Comparison of ENCODE assay signal across 10 cellular contexts in the genomic region with DNA sequence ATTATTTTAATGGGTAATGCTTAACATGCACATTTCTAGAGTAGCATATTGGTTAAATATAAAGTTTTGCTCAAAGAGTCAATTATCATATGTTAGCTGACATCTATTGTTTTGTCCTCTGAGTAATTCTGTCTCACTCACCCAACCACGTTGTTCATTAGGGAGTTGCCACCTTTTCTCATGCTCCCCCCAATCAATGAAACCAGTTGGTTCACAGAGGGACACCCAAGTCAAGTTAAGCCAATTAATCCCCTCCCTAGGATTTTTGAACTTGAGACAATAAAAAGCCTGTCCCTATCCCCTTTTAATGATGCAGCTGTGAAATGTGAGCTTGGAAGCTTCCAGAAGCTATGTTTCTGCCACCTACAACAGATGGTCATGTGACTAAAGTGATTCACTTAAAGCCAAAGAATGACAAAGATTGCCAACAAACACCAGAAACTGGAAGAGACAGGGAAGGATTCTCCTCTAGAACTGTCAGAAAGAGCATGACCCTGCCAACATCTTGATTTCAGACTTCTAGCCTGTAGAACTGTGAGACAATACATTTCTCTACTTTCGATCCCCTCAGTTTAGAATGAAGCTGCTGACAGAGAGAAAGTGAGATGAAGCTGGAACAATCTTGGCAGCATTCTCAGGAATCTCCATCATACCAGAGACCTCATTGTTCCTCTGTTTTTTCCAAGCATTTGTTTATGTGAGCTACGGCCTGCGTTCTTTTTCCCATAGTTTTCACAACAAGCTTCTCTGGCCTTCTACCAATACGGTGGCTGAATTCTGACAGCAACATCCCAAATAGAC. TPM values are rescaled to one million over a fixed set of nuclear protein-coding genes. Genes with fewer than 3 reads are reported as not detected.
DNase-seq lines count a peak whose midpoint lies in the region; ATAC-seq, FAIRE-seq and TF ChIP-seq lines count a peak whose summit lies in the region.
"Had no signal": no experiment of that assay in that cellular context is flagged by ENCODE, and none has a peak within 500 bp of the region (broad histone marks: within the 10 kb centered on the region; RNA-seq: fewer than 3 reads in every experiment).

No MANE protein-coding gene starts in this region.

- no peak overlapping the region for H3K9ac ChIP-seq in endothelial cell of umbilical vein (replicated peaks; ENCODE audit: extremely low read depth, insufficient read depth, low read length)

- no peaks in the 10 kb centered on the region for H4K20me1 ChIP-seq in endothelial cell of umbilical vein (replicated peaks; ENCODE audit: control insufficient read depth, extremely low read depth, insufficient read depth, low read length)

- H3K79me2 ChIP-seq in endothelial cell of umbilical vein (ENCODE audit: control insufficient read depth, insufficient read depth, low read length), result no peaks in the 10 kb centered on the region

- no TSS peak for BruUV-seq in endothelial cell of umbilical vein (replicated peaks; lab: Mats Ljungman, UMichigan)

- no peak overlapping the region for H2AFZ ChIP-seq in endothelial cell of umbilical vein (ENCODE audit: low read depth, low read length)

- no peak for TF ChIP-seq EP300 in upper lobe of left lung (IDR thresholded peaks at IDR 0.05)

- H3K27ac Mint-ChIP-seq in naive thymus-derived CD8-positive, alpha-beta T cell, result no peak overlapping the region
- H3K27ac Mint-ChIP-seq: activated T-helper 2 cell treated with anti-CD3 and anti-CD28 coated beads, Interferon-gamma antibody, Interleukin-2, Interleukin-4, amounts not matched to agents 10 μg/mL and 5 μg/mL and 100 μg/mL, durations not matched to agents 14 hours and 24 hours and 36 hours had no signal

- H3K27me3 ChIP-seq in endothelial cell of umbilical vein (ENCODE audit: control insufficient read depth in 2 of 2, insufficient read depth in 2 of 2, low read length in 2 of 2), result no peaks in the 10 kb centered on the region
- no peaks in the 10 kb centered on the region for H3K27me3 ChIP-seq in upper lobe of left lung

- H3K27me3 Mint-ChIP-seq in naive thymus-derived CD8-positive, alpha-beta T cell, result peaks cover 4 to 27% (median 13%) of the 10 kb centered on the region in 5 donors

- no peaks in the 10 kb centered on the region for H3K36me3 Mint-ChIP-seq in naive thymus-derived CD8-positive, alpha-beta T cell

- H3K36me3 ChIP-seq in endothelial cell of umbilical vein (ENCODE audit: control insufficient read depth in 2 of 2, extremely low read depth in 1 of 2, insufficient read depth in 2 of 2, low read length in 2 of 2), result no peaks in the 10 kb centered on the region
- H3K36me3 ChIP-seq in upper lobe of left lung, result no peaks in the 10 kb centered on the region

- H3K27ac ChIP-seq in endothelial cell of umbilical vein (ENCODE audit: insufficient read depth, low read depth, low read length), result no peak overlapping the region
- no peak overlapping the region for H3K27ac ChIP-seq in upper lobe of left lung

- intact Hi-C loops in endothelial cell of umbilical vein (cut with micrococcal nuclease), result loop anchor here (5.0 kb wide), 1 partner anchor 73 kb away; no protein-coding TSS in a partner anchor

- H3K4me1 ChIP-seq in endothelial cell of umbilical vein (ENCODE audit: control insufficient read depth, extremely low read depth, insufficient read depth, low read length) (peaks cover 3% of the 10 kb centered on the region), upper lobe of left lung (peaks cover 0 to 7% (median 3%) of the 10 kb centered on the region in 4 donors)

- DNase-seq in M059J (ENCODE audit: low read depth) (peak; percentile 65), endothelial cell of umbilical vein (ENCODE audit: low read depth, low spot score) (peak; percentile 58), lung microvascular endothelial cell (ENCODE audit: low read depth in 2 of 2) (peak; percentile 40 to 90), superior temporal gyrus (ENCODE audit: extremely low spot score) (peak; percentile 83), upper lobe of left lung (no peak), COLO829 (ENCODE audit: low spot score) (no peak), NCI-H2171 (lab: John Stamatoyannopoulos, UW) (no peak)
- no peak for DNase-seq in naive thymus-derived CD8-positive, alpha-beta T cell
- DNase-seq: GOT3 had no signal

- dilution Hi-C loops in endothelial cell of umbilical vein (cut with MboI; ENCODE audit: extremely low pct_ligation_motif_present, low sequenced_read_pairs), result no loop called here

- TF ChIP-seq POLR2A in endothelial cell of umbilical vein (IDR thresholded peaks at IDR 0.05; ENCODE audit: low read depth, low read length) (no peak), upper lobe of left lung (IDR thresholded peaks at IDR 0.05) (no peak)

- no peak for TF ChIP-seq CTCF in endothelial cell of umbilical vein (IDR thresholded peaks at IDR 0.05; ENCODE audit: extremely low read depth in 1 of 2, insufficient read depth in 1 of 2, low read depth in 1 of 2, low read length in 2 of 2)
- TF ChIP-seq CTCF in upper lobe of left lung (IDR thresholded peaks at IDR 0.05), result no peak

- no peak for FAIRE-seq in endothelial cell of umbilical vein (lab: Jason Lieb, UNC)

- no peak overlapping the region for H3K4me2 ChIP-seq in endothelial cell of umbilical vein (ENCODE audit: insufficient read depth, low read length)

- no peak overlapping the region for H3K4me3 Mint-ChIP-seq in naive thymus-derived CD8-positive, alpha-beta T cell

- CTCF ChIA-PET in endothelial cell of umbilical vein (lab: Charles Lee), result interaction anchor here (0.9 to 4.4 kb wide), 4 partner anchors 8 to 658 kb away, joined by 3 to 23 read pairs (median 4); no protein-coding TSS in a partner anchor

- 57 to 76% methylated on average over 5 of the region's 5 CpGs for WGBS in upper lobe of left lung, 2 donors

- POLR2A ChIA-PET in endothelial cell of umbilical vein (lab: Charles Lee), result interaction anchor here (0.7 kb wide), 1 partner anchor 132 kb away, joined by 5 read pairs; no protein-coding TSS in a partner anchor
- POLR2A ChIA-PET in naive thymus-derived CD8-positive, alpha-beta T cell (lab: Charles Lee), result interaction anchor here (0.7 kb wide), 1 partner anchor 37 kb away, joined by 6 read pairs; no protein-coding TSS in a partner anchor

- H3K9me1 ChIP-seq in endothelial cell of umbilical vein (replicated peaks; ENCODE audit: control insufficient read depth, extremely low read depth, insufficient read depth, low read length), result no peaks in the 10 kb centered on the region

- no peak for ATAC-seq in upper lobe of left lung (ENCODE audit: low FRiP score in 2 of 2)
- no peak for ATAC-seq in naive thymus-derived CD8-positive, alpha-beta T cell

- H3K4me3 ChIP-seq in endothelial cell of umbilical vein (replicated peaks in 1 of 3; ENCODE audit: insufficient read depth in 1 of 3, low read depth in 1 of 3, low read length in 3 of 3) (no peak overlapping the region), upper lobe of left lung (no peak overlapping the region)

- peaks cover 3 to 14% (median 6%) of the 10 kb centered on the region in 4 donors for H3K4me1 Mint-ChIP-seq in naive thymus-derived CD8-positive, alpha-beta T cell

- H3K9me3 ChIP-seq in endothelial cell of umbilical vein (replicated peaks; ENCODE audit: control insufficient read depth, insufficient read depth, low read length) (no peaks in the 10 kb centered on the region), upper lobe of left lung (no peaks in the 10 kb centered on the region)

- H3K9me3 Mint-ChIP-seq in naive thymus-derived CD8-positive, alpha-beta T cell, result no peaks in the 10 kb centered on the region
- H3K9me3 Mint-ChIP-seq: activated T-helper 2 cell treated with anti-CD3 and anti-CD28 coated beads, Interferon-gamma antibody, Interleukin-2, Interleukin-4, amounts not matched to agents 10 μg/mL and 5 μg/mL and 100 μg/mL, durations not matched to agents 14 hours and 24 hours and 36 hours had no signal

TF ChIP-seq in endothelial cell of umbilical vein, 7 proteins besides CTCF, POLR2A, EP300 and RAD21:
- TF ChIP-seq FOS (IDR thresholded peaks at IDR 0.05; ENCODE audit: borderline replicate concordance, insufficient read depth, low read length), result no peak
- TF ChIP-seq EZH2 (IDR thresholded peaks at IDR 0.05; ENCODE audit: borderline replicate concordance, low read depth, low read length, severe bottlenecking), result no peak
- no peak for TF ChIP-seq MYC (IDR thresholded peaks at IDR 0.05; ENCODE audit: low read depth, low read length)
- TF ChIP-seq, protein P1, sequence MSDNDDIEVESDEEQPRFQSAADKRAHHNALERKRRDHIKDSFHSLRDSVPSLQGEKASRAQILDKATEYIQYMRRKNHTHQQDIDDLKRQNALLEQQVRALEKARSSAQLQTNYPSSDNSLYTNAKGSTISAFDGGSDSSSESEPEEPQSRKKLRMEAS (IDR thresholded peaks at IDR 0.05; ENCODE audit: insufficient read depth, insufficient read length), result no peak
- no peak for TF ChIP-seq JUN (IDR thresholded peaks at IDR 0.05; ENCODE audit: borderline replicate concordance, insufficient read depth, insufficient read length, low read depth)
- no peak for TF ChIP-seq POLR2AphosphoS5 (IDR thresholded peaks at IDR 0.05; ENCODE audit: insufficient read depth, low read depth, low read length)
- no peak for TF ChIP-seq GATA2 (IDR thresholded peaks at IDR 0.05; ENCODE audit: insufficient read depth, insufficient read length, low read depth, low read length)

RNA-seq across cellular contexts. Expression of gene TPD52L1, which starts 57.9 kb away (rescaled TPM):
- 74.4 and 92.1 TPM in 2 replicates for total RNA-seq in M059J (2014; rRNA removed; shearing (Covaris generic))
- 0.29 and 0.83 TPM in 2 replicates for total RNA-seq in endothelial cell of umbilical vein
- polyA plus RNA-seq in endothelial cell of umbilical vein, result 0.08 and 0.37 TPM in 2 replicates
- polyA plus RNA-seq in endothelial cell of umbilical vein (2011; cell fraction: cytosol; rRNA removed), result 0.25 and 0.27 TPM in 2 replicates
- 0.07 and 0.37 TPM in 2 replicates for polyA plus RNA-seq in endothelial cell of umbilical vein (2011; cell fraction: nucleus; rRNA removed)
- polyA plus RNA-seq in endothelial cell of umbilical vein (2012), result 0.31 and 0.39 TPM in 2 replicates
- 1.3 and 1.9 TPM in 2 replicates for polyA minus RNA-seq in endothelial cell of umbilical vein
- polyA minus RNA-seq in endothelial cell of umbilical vein (2011; cell fraction: cytosol; rRNA and poly(A)+ RNA removed), result 6.3 TPM
- polyA minus RNA-seq in endothelial cell of umbilical vein (2011; cell fraction: nucleus; rRNA and poly(A)+ RNA removed), result not detected in 2 replicates
- total RNA-seq in lung microvascular endothelial cell, result 1.1 and 2.4 TPM in 2 replicates
- total RNA-seq in upper lobe of left lung, result 10 to 100 TPM; 15.5 to 63.4 (median 32.2) TPM
- not detected for total RNA-seq in naive thymus-derived CD8-positive, alpha-beta T cell
- polyA plus RNA-seq in naive thymus-derived CD8-positive, alpha-beta T cell, result not detected
- total RNA-seq: activated T-helper 2 cell treated with anti-CD3 and anti-CD28 coated beads, Interferon-gamma antibody, Interleukin-2, Interleukin-4, amounts not matched to agents 10 μg/mL and 5 μg/mL and 100 μg/mL, durations not matched to agents 14 hours and 24 hours and 36 hours had no signal

Comparison
In these comparisons a context has a peak if more than half of its experiments do, and no peak if none do; other contexts are left out.
1. DNase-seq: peak in M059J (single experiment), endothelial cell of umbilical vein (single experiment), lung microvascular endothelial cell (2 of 2) and superior temporal gyrus (single experiment); none in upper lobe of left lung (0 of 2), COLO829 (single experiment), NCI-H2171 (single experiment) and naive thymus-derived CD8-positive, alpha-beta T cell (0 of 10).